In genomic region chr10:119243967-119244366, GRCh38 we compare ENCODE assay signal across 24 cellular contexts. TPM values are rescaled to one million over a fixed set of nuclear protein-coding genes. Genes with fewer than 3 reads are reported as not detected.
DNase-seq lines count a peak whose midpoint lies in the region; ATAC-seq and TF ChIP-seq lines count a peak whose summit lies in the region.
"Had no signal": no experiment of that assay in that cellular context is flagged by ENCODE, and none has a peak within 500 bp of the region (broad histone marks: within the 10 kb centered on the region; RNA-seq: fewer than 3 reads in every experiment).

No MANE protein-coding gene starts in this region.

- TF ChIP-seq CTCF in left ventricle myocardium inferior (IDR thresholded peaks at IDR 0.05; ENCODE audit: borderline replicate concordance) (no peak), esophagus squamous epithelium (IDR thresholded peaks at IDR 0.05) (no peak), neural progenitor cell (IDR thresholded peaks at IDR 0.05) (no peak), Calu3 (IDR thresholded peaks at IDR 0.05; ENCODE audit: unreplicated experiment) (no peak)

- WGBS in right cardiac atrium: 61% methylated on average over 1 of the region's 1 CpG
- 67 to 91% methylated on average over 1 of the region's 1 CpG for WGBS in esophagus squamous epithelium, 2 donors

- intact Hi-C loops in left ventricle myocardium inferior (cut with micrococcal nuclease): no loop called here
- intact Hi-C loops in right cardiac atrium (cut with DNase I): no loop called here
- intact Hi-C loops in esophagus squamous epithelium (cut with DNase I): no loop called here
- intact Hi-C loops in Calu3 (cut with micrococcal nuclease; ENCODE audit: unreplicated experiment): no loop called here

- H3K9me3 Mint-ChIP-seq in neural progenitor cell (no peaks in the 10 kb centered on the region), Calu3 (ENCODE audit: low read depth, unreplicated experiment) (no peaks in the 10 kb centered on the region)
- peaks cover 3% of the 10 kb centered on the region for H3K9me3 Mint-ChIP-seq in activated naive CD8-positive, alpha-beta T cell treated with anti-CD3 and anti-CD28 coated beads for 36 hours
- H3K9me3 Mint-ChIP-seq: activated T-cell treated with anti-CD3 and anti-CD28 coated beads, Interleukin-2, amount 50 U/mL, for 72 hours had no signal

- no TSS peak for BruUV-seq in Calu3 (replicated peaks; lab: Mats Ljungman, UMichigan)

- H3K4me1 ChIP-seq in left ventricle myocardium inferior: peaks cover 74% of the 10 kb centered on the region
- peaks cover 12% of the 10 kb centered on the region for H3K4me1 ChIP-seq in right cardiac atrium (ENCODE audit: control insufficient read depth, insufficient read depth, low read length)
- H3K4me1 ChIP-seq in esophagus squamous epithelium: peaks cover 0 to 55% (median 14%) of the 10 kb centered on the region in 3 donors
- H3K4me1 ChIP-seq in neural progenitor cell: peaks cover 30% of the 10 kb centered on the region
- H3K4me1 ChIP-seq: testis had no signal

- peak overlapping the region; percentile 46 for H3K4me2 ChIP-seq in neural progenitor cell

- H3F3A ChIP-seq in neural progenitor cell (ENCODE audit: low read depth): peaks cover 5% of the 10 kb centered on the region

- ATAC-seq in right cardiac atrium (no peak), HG03469 (IDR thresholded peaks at IDR 0.05; ENCODE audit: unreplicated experiment) (no peak)
- ATAC-seq: activated T-cell treated with anti-CD3 and anti-CD28 coated beads, Interleukin-2, amount 50 U/mL, for 72 hours; Right ventricle myocardium inferior had no signal

- H3K9me3 ChIP-seq in left ventricle myocardium inferior (replicated peaks) (no peaks in the 10 kb centered on the region), right cardiac atrium (ENCODE audit: control insufficient read depth, low read length) (no peaks in the 10 kb centered on the region), esophagus squamous epithelium (no peaks in the 10 kb centered on the region), neural progenitor cell (ENCODE audit: low read depth) (no peaks in the 10 kb centered on the region)
- H3K9me3 ChIP-seq: testis had no signal

- H2AFZ ChIP-seq in neural progenitor cell (replicated peaks): no peak overlapping the region

- H3K27me3 Mint-ChIP-seq in neural progenitor cell (ENCODE audit: insufficient read depth, low read depth) (peaks cover 4% of the 10 kb centered on the region), Calu3 (ENCODE audit: unreplicated experiment) (no peaks in the 10 kb centered on the region)
- no peaks in the 10 kb centered on the region for H3K27me3 Mint-ChIP-seq in activated naive CD8-positive, alpha-beta T cell treated with anti-CD3 and anti-CD28 coated beads for 36 hours
- H3K27me3 Mint-ChIP-seq: activated CD4-positive, alpha-beta T cell treated with anti-CD3 and anti-CD28 coated beads, Interleukin-2, amount 10 ng/mL, durations not matched to agents 7 days and 5 days; B cell had no signal

- CTCF ChIA-PET in Calu3 (lab: Charles Lee): no interaction called here

- no peak overlapping the region for H3K9ac ChIP-seq in neural progenitor cell

- H3K27me3 ChIP-seq in left ventricle myocardium inferior (ENCODE audit: low read depth): no peaks in the 10 kb centered on the region
- no peaks in the 10 kb centered on the region for H3K27me3 ChIP-seq in right cardiac atrium (ENCODE audit: control insufficient read depth, insufficient read depth)
- H3K27me3 ChIP-seq in esophagus squamous epithelium: no peaks in the 10 kb centered on the region
- H3K27me3 ChIP-seq in neural progenitor cell: no peaks in the 10 kb centered on the region
- H3K27me3 ChIP-seq: cardiac muscle cell, testis had no signal

- H3K79me2 ChIP-seq in neural progenitor cell (ENCODE audit: low read depth): no peaks in the 10 kb centered on the region

- peak overlapping the region; percentile 1 for H3K4me3 Mint-ChIP-seq in neural progenitor cell
- H3K4me3 Mint-ChIP-seq in activated naive CD8-positive, alpha-beta T cell treated with anti-CD3 and anti-CD28 coated beads for 36 hours: no peak overlapping the region
- H3K4me3 Mint-ChIP-seq in Calu3 (ENCODE audit: low read depth, unreplicated experiment): no peak overlapping the region
- H3K4me3 Mint-ChIP-seq: activated CD4-positive, alpha-beta T cell treated with anti-CD3 and anti-CD28 coated beads, Interleukin-2, amount 10 ng/mL, durations not matched to agents 7 days and 5 days; activated T-cell treated with anti-CD3 and anti-CD28 coated beads, Interleukin-2, amount 50 U/mL, for 72 hours; B cell had no signal

- H3K4me3 ChIP-seq in left ventricle myocardium inferior (no peak overlapping the region), right cardiac atrium (ENCODE audit: low read length) (no peak overlapping the region), esophagus squamous epithelium (no peak overlapping the region), neural progenitor cell (no peak overlapping the region)
- H3K4me3 ChIP-seq: cardiac muscle cell, coronary artery, testis had no signal

- no peaks in the 10 kb centered on the region for H4K20me1 ChIP-seq in neural progenitor cell (ENCODE audit: low read depth)

- no peak for TF ChIP-seq POLR2A in esophagus squamous epithelium (IDR thresholded peaks at IDR 0.05)

- DNase-seq in left ventricle myocardium inferior (no peak), right cardiac atrium (no peak), esophagus squamous epithelium (lab: John Stamatoyannopoulos, UW) (no peak), neural progenitor cell (ENCODE audit: low spot score) (no peak), DMS53 treated with DMSO at 0.1 percent for 48 hours (lab: John Stamatoyannopoulos, UW; ENCODE audit: unreplicated experiment) (no peak), Calu3 (no peak)
- no peak for DNase-seq in activated naive CD8-positive, alpha-beta T cell treated with anti-CD3 and anti-CD28 coated beads for 36 hours
- DNase-seq: activated CD4-positive, alpha-beta T cell treated with anti-CD3 and anti-CD28 coated beads, Interleukin-2, amount 10 ng/mL, durations not matched to agents 7 days and 5 days; activated naive CD4-positive, alpha-beta T cell treated with Interleukin-2 at 50 U/mL for 16 hours; activated T-cell treated with anti-CD3 and anti-CD28 coated beads, Interleukin-2, amount 50 U/mL, for 72 hours; COR-L47; H7; NCI-H1048; NCI-H187 treated with DMSO at 0.1 percent for 48 hours; NCI-H748 treated with DMSO at 0.1 percent for 48 hours; stimulated activated CD4-positive, alpha-beta T cell treated with anti-CD3 and anti-CD28 coated beads, Interleukin-4, amount 100 ng/mL, for 4 hours; stimulated activated naive CD4-positive, alpha-beta T cell treated with Interleukin-2 at 50 U/mL for 16 hours; testis had no signal

- H3K4me1 Mint-ChIP-seq in neural progenitor cell (peaks cover 35% of the 10 kb centered on the region), Calu3 (ENCODE audit: low read depth, unreplicated experiment) (no peaks in the 10 kb centered on the region)
- peaks cover 11% of the 10 kb centered on the region for H3K4me1 Mint-ChIP-seq in activated naive CD8-positive, alpha-beta T cell treated with anti-CD3 and anti-CD28 coated beads for 36 hours

- H3K27ac ChIP-seq in left ventricle myocardium inferior (replicated peaks) (peak overlapping the region; percentile 56), right cardiac atrium (ENCODE audit: low read length) (no peak overlapping the region), esophagus squamous epithelium (peak overlapping the region in 3 of 4 donors; percentile 31 to 76 (median 62)), neural progenitor cell (no peak overlapping the region)
- H3K27ac ChIP-seq: cardiac muscle cell, HL-60 had no signal

- H3K36me3 ChIP-seq in left ventricle myocardium inferior: no peaks in the 10 kb centered on the region
- no peaks in the 10 kb centered on the region for H3K36me3 ChIP-seq in esophagus squamous epithelium
- no peaks in the 10 kb centered on the region for H3K36me3 ChIP-seq in neural progenitor cell
- H3K36me3 ChIP-seq: cardiac muscle cell had no signal

- H3K27ac Mint-ChIP-seq in neural progenitor cell: no peak overlapping the region
- H3K27ac Mint-ChIP-seq in activated naive CD8-positive, alpha-beta T cell treated with anti-CD3 and anti-CD28 coated beads for 36 hours: no peak overlapping the region
- no peak overlapping the region for H3K27ac Mint-ChIP-seq in Calu3 (ENCODE audit: unreplicated experiment)
- H3K27ac Mint-ChIP-seq: activated CD4-positive, alpha-beta T cell treated with anti-CD3 and anti-CD28 coated beads, Interleukin-2, amount 10 ng/mL, durations not matched to agents 7 days and 5 days; activated T-cell treated with anti-CD3 and anti-CD28 coated beads, Interleukin-2, amount 50 U/mL, for 72 hours; B cell had no signal

- H3K36me3 Mint-ChIP-seq in neural progenitor cell (no peaks in the 10 kb centered on the region), Calu3 (ENCODE audit: insufficient read depth, unreplicated experiment) (no peaks in the 10 kb centered on the region)
- peaks cover 3% of the 10 kb centered on the region for H3K36me3 Mint-ChIP-seq in activated naive CD8-positive, alpha-beta T cell treated with anti-CD3 and anti-CD28 coated beads for 36 hours

RNA-seq across cellular contexts. Expression of gene GRK5, which starts 36.6 kb away (rescaled TPM):
- 52.8 TPM for total RNA-seq in left ventricle myocardium inferior
- 10 to 100 TPM; 45.2 to 89.9 (median 60.7) TPM for total RNA-seq in right cardiac atrium
- polyA plus RNA-seq in right cardiac atrium: 31.3 TPM
- total RNA-seq in esophagus squamous epithelium: 10 to 100 TPM in 1 of 4 donors, 1 to 10 TPM in 3; 2.4 to 18.9 (median 6.3) TPM
- total RNA-seq in neural progenitor cell (ENCODE audit: low replicate concordance): 4.3 and 6.2 TPM in 2 replicates
- 10 to 100 TPM; 12.8 TPM for total RNA-seq in activated naive CD8-positive, alpha-beta T cell treated with anti-CD3 and anti-CD28 coated beads for 36 hours
- total RNA-seq in Calu3 (2022): 2.4 and 4.4 TPM in 2 replicates

Comparison
In these comparisons a context has a peak if more than half of its experiments do, and no peak if none do; other contexts are left out.
1. H3K27ac ChIP-seq: peak in left ventricle myocardium inferior (single experiment) and esophagus squamous epithelium (3 of 4); none in right cardiac atrium (single experiment) and neural progenitor cell (single experiment).